ENCODE assay signal across 1 cellular context in the genomic region with DNA sequence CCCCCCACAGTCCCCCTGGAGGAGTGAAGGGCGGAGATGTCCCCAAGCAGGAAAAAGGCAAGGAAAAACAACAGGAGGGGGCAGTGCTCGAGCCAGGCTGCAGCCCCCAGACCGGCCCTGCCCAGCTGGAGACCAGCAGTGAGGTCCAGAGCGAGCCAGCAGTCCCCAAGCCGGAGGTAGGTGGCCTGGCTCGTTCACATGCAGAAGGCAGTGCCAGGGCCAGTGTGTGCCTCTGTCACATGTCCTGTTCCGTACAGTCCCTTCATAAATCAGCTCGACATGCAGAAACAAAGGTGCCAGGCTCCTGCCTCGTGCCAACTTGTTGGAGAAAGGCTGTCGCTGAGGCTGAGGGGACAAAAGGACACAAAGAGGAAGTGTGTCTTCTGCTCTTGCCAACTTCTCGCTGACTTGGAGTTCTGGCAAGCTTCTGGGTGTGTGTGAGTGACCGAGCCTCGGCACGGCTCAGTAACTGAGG.
TF ChIP-seq lines count a peak whose summit lies in the region.

No MANE protein-coding gene starts in this region.

TF ChIP-seq in GM23338, 12 proteins besides CTCF, POLR2A, EP300 and RAD21 (continued from another document):
- TF ChIP-seq, protein P1, sequence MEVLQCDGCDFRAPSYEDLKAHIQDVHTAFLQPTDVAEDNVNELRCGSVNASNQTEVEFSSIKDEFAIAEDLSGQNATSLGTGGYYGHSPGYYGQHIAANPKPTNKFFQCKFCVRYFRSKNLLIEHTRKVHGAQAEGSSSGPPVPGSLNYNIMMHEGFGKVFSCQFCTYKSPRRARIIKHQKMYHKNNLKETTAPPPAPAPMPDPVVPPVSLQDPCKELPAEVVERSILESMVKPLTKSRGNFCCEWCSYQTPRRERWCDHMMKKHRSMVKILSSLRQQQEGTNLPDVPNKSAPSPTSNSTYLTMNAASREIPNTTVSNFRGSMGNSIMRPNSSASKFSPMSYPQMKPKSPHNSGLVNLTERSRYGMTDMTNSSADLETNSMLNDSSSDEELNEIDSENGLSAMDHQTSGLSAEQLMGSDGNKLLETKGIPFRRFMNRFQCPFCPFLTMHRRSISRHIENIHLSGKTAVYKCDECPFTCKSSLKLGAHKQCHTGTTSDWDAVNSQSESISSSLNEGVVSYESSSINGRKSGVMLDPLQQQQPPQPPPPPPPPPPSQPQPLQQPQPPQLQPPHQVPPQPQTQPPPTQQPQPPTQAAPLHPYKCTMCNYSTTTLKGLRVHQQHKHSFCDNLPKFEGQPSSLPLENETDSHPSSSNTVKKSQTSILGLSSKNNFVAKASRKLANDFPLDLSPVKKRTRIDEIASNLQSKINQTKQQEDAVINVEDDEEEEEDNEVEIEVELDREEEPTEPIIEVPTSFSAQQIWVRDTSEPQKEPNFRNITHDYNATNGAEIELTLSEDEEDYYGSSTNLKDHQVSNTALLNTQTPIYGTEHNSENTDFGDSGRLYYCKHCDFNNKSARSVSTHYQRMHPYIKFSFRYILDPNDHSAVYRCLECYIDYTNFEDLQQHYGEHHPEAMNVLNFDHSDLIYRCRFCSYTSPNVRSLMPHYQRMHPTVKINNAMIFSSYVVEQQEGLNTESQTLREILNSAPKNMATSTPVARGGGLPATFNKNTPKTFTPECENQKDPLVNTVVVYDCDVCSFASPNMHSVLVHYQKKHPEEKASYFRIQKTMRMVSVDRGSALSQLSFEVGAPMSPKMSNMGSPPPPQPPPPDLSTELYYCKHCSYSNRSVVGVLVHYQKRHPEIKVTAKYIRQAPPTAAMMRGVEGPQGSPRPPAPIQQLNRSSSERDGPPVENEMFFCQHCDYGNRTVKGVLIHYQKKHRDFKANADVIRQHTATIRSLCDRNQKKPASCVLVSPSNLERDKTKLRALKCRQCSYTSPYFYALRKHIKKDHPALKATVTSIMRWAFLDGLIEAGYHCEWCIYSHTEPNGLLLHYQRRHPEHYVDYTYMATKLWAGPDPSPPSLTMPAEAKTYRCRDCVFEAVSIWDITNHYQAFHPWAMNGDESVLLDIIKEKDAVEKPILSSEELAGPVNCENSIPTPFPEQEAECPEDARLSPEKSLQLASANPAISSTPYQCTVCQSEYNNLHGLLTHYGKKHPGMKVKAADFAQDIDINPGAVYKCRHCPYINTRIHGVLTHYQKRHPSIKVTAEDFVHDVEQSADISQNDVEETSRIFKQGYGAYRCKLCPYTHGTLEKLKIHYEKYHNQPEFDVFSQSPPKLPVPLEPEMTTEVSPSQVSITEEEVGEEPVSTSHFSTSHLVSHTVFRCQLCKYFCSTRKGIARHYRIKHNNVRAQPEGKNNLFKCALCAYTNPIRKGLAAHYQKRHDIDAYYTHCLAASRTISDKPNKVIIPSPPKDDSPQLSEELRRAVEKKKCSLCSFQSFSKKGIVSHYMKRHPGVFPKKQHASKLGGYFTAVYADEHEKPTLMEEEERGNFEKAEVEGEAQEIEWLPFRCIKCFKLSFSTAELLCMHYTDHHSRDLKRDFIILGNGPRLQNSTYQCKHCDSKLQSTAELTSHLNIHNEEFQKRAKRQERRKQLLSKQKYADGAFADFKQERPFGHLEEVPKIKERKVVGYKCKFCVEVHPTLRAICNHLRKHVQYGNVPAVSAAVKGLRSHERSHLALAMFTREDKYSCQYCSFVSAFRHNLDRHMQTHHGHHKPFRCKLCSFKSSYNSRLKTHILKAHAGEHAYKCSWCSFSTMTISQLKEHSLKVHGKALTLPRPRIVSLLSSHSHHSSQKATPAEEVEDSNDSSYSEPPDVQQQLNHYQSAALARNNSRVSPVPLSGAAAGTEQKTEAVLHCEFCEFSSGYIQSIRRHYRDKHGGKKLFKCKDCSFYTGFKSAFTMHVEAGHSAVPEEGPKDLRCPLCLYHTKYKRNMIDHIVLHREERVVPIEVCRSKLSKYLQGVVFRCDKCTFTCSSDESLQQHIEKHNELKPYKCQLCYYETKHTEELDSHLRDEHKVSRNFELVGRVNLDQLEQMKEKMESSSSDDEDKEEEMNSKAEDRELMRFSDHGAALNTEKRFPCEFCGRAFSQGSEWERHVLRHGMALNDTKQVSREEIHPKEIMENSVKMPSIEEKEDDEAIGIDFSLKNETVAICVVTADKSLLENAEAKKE (CRISPR knock-in tag; IDR thresholded peaks at IDR 0.05), result no peak
- TF ChIP-seq EZH2phosphoT487 (IDR thresholded peaks at IDR 0.05; ENCODE audit: unreplicated experiment) (no peak), ZNF331 (CRISPR knock-in tag; IDR thresholded peaks at IDR 0.05; ENCODE audit: low read depth) (no peak), ZNF114 (CRISPR knock-in tag; IDR thresholded peaks at IDR 0.05) (no peak), JUNB (IDR thresholded peaks at IDR 0.05; ENCODE audit: unreplicated experiment) (no peak), STAT1 (IDR thresholded peaks at IDR 0.05; ENCODE audit: unreplicated experiment) (no peak)
- TF ChIP-seq, protein P2, sequence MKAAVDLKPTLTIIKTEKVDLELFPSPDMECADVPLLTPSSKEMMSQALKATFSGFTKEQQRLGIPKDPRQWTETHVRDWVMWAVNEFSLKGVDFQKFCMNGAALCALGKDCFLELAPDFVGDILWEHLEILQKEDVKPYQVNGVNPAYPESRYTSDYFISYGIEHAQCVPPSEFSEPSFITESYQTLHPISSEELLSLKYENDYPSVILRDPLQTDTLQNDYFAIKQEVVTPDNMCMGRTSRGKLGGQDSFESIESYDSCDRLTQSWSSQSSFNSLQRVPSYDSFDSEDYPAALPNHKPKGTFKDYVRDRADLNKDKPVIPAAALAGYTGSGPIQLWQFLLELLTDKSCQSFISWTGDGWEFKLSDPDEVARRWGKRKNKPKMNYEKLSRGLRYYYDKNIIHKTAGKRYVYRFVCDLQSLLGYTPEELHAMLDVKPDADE (IDR thresholded peaks at IDR 0.05), result no peak
